11 cellular contexts compared by ENCODE assay signal in genomic region chr5:87327998-87328397, GRCh38.
"Had no signal": no experiment of that assay in that cellular context is flagged by ENCODE, and none has a peak within 500 bp of the region (broad histone marks: within the 10 kb centered on the region; RNA-seq: fewer than 3 reads in every experiment).

No MANE protein-coding gene starts in this region.

- H3K27ac Mint-ChIP-seq: activated CD4-positive, alpha-beta memory T cell treated with anti-CD3 and anti-CD28 coated beads, Interleukin-2, amount 10 ng/mL, durations not matched to agents 7 days and 5 days; activated naive CD8-positive, alpha-beta T cell treated with anti-CD3 and anti-CD28 coated beads, Interleukin-2, amount 50 U/mL, for 24 hours had no signal

- DNase-seq: activated CD4-positive, alpha-beta memory T cell treated with anti-CD3 and anti-CD28 coated beads, Interleukin-2, amount 10 ng/mL, durations not matched to agents 7 days and 5 days; activated CD4-positive, alpha-beta T cell treated with anti-CD3 and anti-CD28 coated beads for 1 hour; activated gamma-delta T cell treated with Interleukin-2 at 50 U/mL for 16 hours; activated naive CD8-positive, alpha-beta T cell treated with anti-CD3 and anti-CD28 coated beads, Interleukin-2, amount 50 U/mL, for 24 hours; activated T-cell treated with anti-CD3 and anti-CD28 coated beads, Interleukin-2, amount 50 U/mL, for 48 hours; effector memory CD4-positive, alpha-beta T cell; hypothalamus; left lung; mesenchymal stem cell; stimulated activated CD4-positive, alpha-beta T cell treated with anti-CD3 and anti-CD28 coated beads, Interleukin-4, amount 100 ng/mL, for 4 hours had no signal

- H3K4me3 ChIP-seq: left lung had no signal

- H3K9me3 ChIP-seq: left lung had no signal

- H3K9me3 Mint-ChIP-seq: activated naive CD8-positive, alpha-beta T cell treated with anti-CD3 and anti-CD28 coated beads, Interleukin-2, amount 50 U/mL, for 24 hours had no signal

- H3K27me3 ChIP-seq: left lung had no signal

- H3K27me3 Mint-ChIP-seq: activated CD4-positive, alpha-beta memory T cell treated with anti-CD3 and anti-CD28 coated beads, Interleukin-2, amount 10 ng/mL, durations not matched to agents 7 days and 5 days; activated naive CD8-positive, alpha-beta T cell treated with anti-CD3 and anti-CD28 coated beads, Interleukin-2, amount 50 U/mL, for 24 hours had no signal

- ATAC-seq: activated naive CD8-positive, alpha-beta T cell treated with anti-CD3 and anti-CD28 coated beads, Interleukin-2, amount 50 U/mL, for 24 hours; left lung had no signal

- H3K27ac ChIP-seq: epithelial cell of prostate, left lung had no signal

- H3K4me3 Mint-ChIP-seq: activated CD4-positive, alpha-beta memory T cell treated with anti-CD3 and anti-CD28 coated beads, Interleukin-2, amount 10 ng/mL, durations not matched to agents 7 days and 5 days; activated naive CD8-positive, alpha-beta T cell treated with anti-CD3 and anti-CD28 coated beads, Interleukin-2, amount 50 U/mL, for 24 hours had no signal
